ENCODE assay signal across 1 cellular context in the genomic region with DNA sequence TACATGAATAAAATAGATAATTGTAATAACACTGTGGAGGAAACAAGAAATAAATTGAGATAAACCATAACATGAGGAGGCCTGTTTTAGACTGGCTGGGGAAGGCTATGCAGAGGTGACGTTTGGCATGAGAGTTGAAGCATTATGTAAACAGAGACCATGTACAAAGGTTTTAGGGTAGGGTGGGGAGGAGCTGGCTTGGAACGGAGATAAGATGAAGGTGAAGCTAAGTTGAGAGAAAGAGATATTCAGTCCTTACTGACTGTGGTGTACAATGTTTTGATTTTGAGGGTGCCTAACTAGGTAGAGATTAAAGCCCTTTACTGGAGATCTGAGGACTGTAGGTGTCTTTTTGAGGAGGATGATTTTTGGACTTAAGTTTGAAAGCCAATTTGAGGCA.
TF ChIP-seq lines count a peak whose summit lies in the region.

No MANE protein-coding gene starts in this region.

TF ChIP-seq in liver, 16 proteins besides CTCF, POLR2A, EP300 and RAD21 (continued from another document):
- TF ChIP-seq HNF4A (conservative IDR thresholded peaks at IDR 0.05): peak; percentile 23 to 35
- TF ChIP-seq RXRA (IDR thresholded peaks at IDR 0.05): peak in 1 of 2 donors; percentile 23
- TF ChIP-seq GABPA (IDR thresholded peaks at IDR 0.05 in 1 of 2, conservative IDR thresholded peaks at IDR 0.05 in 1 of 2): no peak
- peak; percentile 37 for TF ChIP-seq YY1 (IDR thresholded peaks at IDR 0.05)
- peak; percentile 80 for TF ChIP-seq FOXA2 (IDR thresholded peaks at IDR 0.05)
